ENCODE assay signal across 15 cellular contexts in genomic region chr4:101952985-101953384, GRCh38.
"Had no signal": no experiment of that assay in that cellular context is flagged by ENCODE, and none has a peak within 500 bp of the region (broad histone marks: within the 10 kb centered on the region; RNA-seq: fewer than 3 reads in every experiment).

No MANE protein-coding gene starts in this region.

- H3K9me3 ChIP-seq: gastroesophageal sphincter, heart right ventricle, lower lobe of right lung, prostate gland, right lobe of liver, suprapubic skin, upper lobe of left lung had no signal

- ATAC-seq: activated T-helper 17 cell treated with anti-CD3 and anti-CD28 coated beads, Interleukin-2, amount 50 U/mL, for 72 hours; gastroesophageal sphincter; heart right ventricle; left cardiac atrium; lower lobe of right lung; right lobe of liver had no signal

- H3K27me3 ChIP-seq: cardiac muscle cell, dorsolateral prefrontal cortex, gastroesophageal sphincter, heart right ventricle, right lobe of liver, suprapubic skin, upper lobe of left lung had no signal

- H3K27ac ChIP-seq: cardiac muscle cell, gastroesophageal sphincter, heart right ventricle, lower lobe of right lung, prostate gland, right lobe of liver, suprapubic skin, upper lobe of left lung had no signal

- H3K4me1 ChIP-seq: heart right ventricle, lower lobe of right lung, prostate gland, right lobe of liver, upper lobe of left lung had no signal

- H3K36me3 ChIP-seq: cardiac muscle cell, gastroesophageal sphincter, heart right ventricle, lower lobe of right lung, prostate gland, right lobe of liver, suprapubic skin, upper lobe of left lung had no signal

- DNase-seq: activated CD4-positive, CD25-positive, alpha-beta regulatory T cell treated with anti-CD3 and anti-CD28 coated beads, Interleukin-2, amount 50 U/mL, for 72 hours; activated naive CD4-positive, alpha-beta T cell treated with Interleukin-2 at 50 U/mL for 16 hours; activated T-cell treated with anti-CD3 and anti-CD28 coated beads for 4 hours; dorsolateral prefrontal cortex; heart right ventricle; left cardiac atrium; lower lobe of right lung; right lobe of liver; upper lobe of left lung had no signal

- H3K4me3 ChIP-seq: cardiac muscle cell, dorsolateral prefrontal cortex, gastroesophageal sphincter, heart right ventricle, lower lobe of right lung, prostate gland, right lobe of liver, smooth muscle cell, suprapubic skin, upper lobe of left lung had no signal
